Comparison of ENCODE assay signal across 11 cellular contexts in genomic region chr5:76145945-76146344, GRCh38.
DNase-seq lines count a peak whose midpoint lies in the region; ATAC-seq and TF ChIP-seq lines count a peak whose summit lies in the region.
"Had no signal": no experiment of that assay in that cellular context is flagged by ENCODE, and none has a peak within 500 bp of the region (broad histone marks: within the 10 kb centered on the region; RNA-seq: fewer than 3 reads in every experiment).

No MANE protein-coding gene starts in this region.

- no peaks in the 10 kb centered on the region for H3K9me3 Mint-ChIP-seq in activated CD8-positive, alpha-beta T cell treated with anti-CD3 and anti-CD28 coated beads for 36 hours
- no peaks in the 10 kb centered on the region for H3K9me3 Mint-ChIP-seq in neural crest cell

- TF ChIP-seq CTCF in activated CD8-positive, alpha-beta T cell treated with anti-CD3 and anti-CD28 coated beads for 36 hours (IDR thresholded peaks at IDR 0.05): no peak
- TF ChIP-seq CTCF in neural crest cell (conservative IDR thresholded peaks at IDR 0.05): peak; percentile 40

- intact Hi-C loops in activated CD8-positive, alpha-beta T cell treated with anti-CD3 and anti-CD28 coated beads for 36 hours (cut with micrococcal nuclease): no loop called here

- TF ChIP-seq EP300 in Ishikawa (IDR thresholded peaks at IDR 0.05; ENCODE audit: borderline replicate concordance): no peak

- POLR2A ChIA-PET in activated CD8-positive, alpha-beta T cell treated with anti-CD3 and anti-CD28 coated beads for 36 hours (lab: Charles Lee): no interaction called here

- no peaks in the 10 kb centered on the region for H3K36me3 Mint-ChIP-seq in activated CD8-positive, alpha-beta T cell treated with anti-CD3 and anti-CD28 coated beads for 36 hours (ENCODE audit: low read depth)
- no peaks in the 10 kb centered on the region for H3K36me3 Mint-ChIP-seq in neural crest cell (ENCODE audit: low read depth)

- CTCF ChIA-PET in activated CD8-positive, alpha-beta T cell treated with anti-CD3 and anti-CD28 coated beads for 36 hours (lab: Charles Lee): interaction anchor here (0.7 to 3.1 kb wide), 12 partner anchors 8 to 122 kb away, joined by 3 to 19 read pairs (median 4); no protein-coding TSS in a partner anchor

- H3K27me3 Mint-ChIP-seq in activated CD8-positive, alpha-beta T cell treated with anti-CD3 and anti-CD28 coated beads for 36 hours: peaks cover 2% of the 10 kb centered on the region
- no peaks in the 10 kb centered on the region for H3K27me3 Mint-ChIP-seq in neural crest cell (ENCODE audit: low read depth)

- no peak overlapping the region for H3K27ac Mint-ChIP-seq in activated CD8-positive, alpha-beta T cell treated with anti-CD3 and anti-CD28 coated beads for 36 hours
- H3K27ac Mint-ChIP-seq in neural crest cell (ENCODE audit: unreplicated experiment): no peak overlapping the region

- H3K4me3 Mint-ChIP-seq in activated CD8-positive, alpha-beta T cell treated with anti-CD3 and anti-CD28 coated beads for 36 hours: no peak overlapping the region
- H3K4me3 Mint-ChIP-seq in neural crest cell: no peak overlapping the region

- DNase-seq in activated naive CD4-positive, alpha-beta T cell treated with Interleukin-2 at 50 U/mL for 16 hours: peak; percentile 3
- no peak for DNase-seq in activated naive CD4-positive, alpha-beta T cell treated with anti-CD3 and anti-CD28 coated beads, Interleukin-2, amount 50 U/mL, for 16 hours
- peak; percentile 21 for DNase-seq in activated CD8-positive, alpha-beta T cell treated with anti-CD3 and anti-CD28 coated beads for 36 hours
- DNase-seq in neural crest cell (ENCODE audit: low read depth, low spot score) (no peak), NCI-H345 (lab: John Stamatoyannopoulos, UW) (no peak), NCI-H1694 (lab: John Stamatoyannopoulos, UW) (no peak)
- DNase-seq: activated gamma-delta T cell, esophagus squamous epithelium had no signal

- ATAC-seq in activated CD8-positive, alpha-beta T cell treated with anti-CD3 and anti-CD28 coated beads for 36 hours: no peak
- ATAC-seq in HG02938 (IDR thresholded peaks at IDR 0.05; ENCODE audit: unreplicated experiment): no peak
- ATAC-seq: Right ventricle myocardium inferior had no signal

- no peaks in the 10 kb centered on the region for H3K4me1 Mint-ChIP-seq in activated CD8-positive, alpha-beta T cell treated with anti-CD3 and anti-CD28 coated beads for 36 hours (ENCODE audit: low read depth)
- H3K4me1 Mint-ChIP-seq in neural crest cell: no peaks in the 10 kb centered on the region

- TF ChIP-seq RAD21 in Ishikawa (IDR thresholded peaks at IDR 0.05; ENCODE audit: low read depth): peak; percentile 41; the same call in 1 of the 2 replicates

TF ChIP-seq in Ishikawa, 13 proteins besides CTCF, POLR2A, EP300 and RAD21:
- TF ChIP-seq NFIC (IDR thresholded peaks at IDR 0.05): no peak

Comparison
In these comparisons a context has a peak if more than half of its experiments do, and no peak if none do; other contexts are left out.
1. DNase-seq: peak in activated naive CD4-positive, alpha-beta T cell treated with Interleukin-2 at 50 U/mL for 16 hours (single experiment) and activated CD8-positive, alpha-beta T cell treated with anti-CD3 and anti-CD28 coated beads for 36 hours (single experiment); none in activated naive CD4-positive, alpha-beta T cell treated with anti-CD3 and anti-CD28 coated beads, Interleukin-2, amount 50 U/mL, for 16 hours (single experiment), neural crest cell (single experiment), NCI-H345 (single experiment) and NCI-H1694 (single experiment).